Comparison of ENCODE assay signal across 20 cellular contexts in the genomic region with DNA sequence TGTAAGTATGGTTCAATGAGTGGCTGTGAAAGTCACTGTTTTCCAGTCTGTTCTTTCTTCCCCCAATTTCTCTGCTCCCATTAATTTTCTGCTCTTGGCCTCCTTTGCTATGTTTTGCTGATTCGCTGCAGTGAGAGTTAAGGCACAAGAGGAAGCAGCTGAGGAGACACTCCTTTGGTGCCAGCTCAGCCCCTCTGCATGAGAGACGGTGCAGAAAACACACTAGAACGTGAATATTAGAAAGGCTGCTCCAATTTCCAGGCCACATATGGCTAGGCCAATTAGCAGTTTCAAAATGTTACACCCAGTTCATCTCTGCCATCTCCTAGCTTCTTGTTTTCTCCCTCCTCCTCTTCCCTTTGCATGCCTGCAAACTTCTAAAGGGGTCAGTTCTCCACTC. TPM values are rescaled to one million over a fixed set of nuclear protein-coding genes. Genes with fewer than 3 reads are reported as not detected.
DNase-seq lines count a peak whose midpoint lies in the region; ATAC-seq and TF ChIP-seq lines count a peak whose summit lies in the region.
"Had no signal": no experiment of that assay in that cellular context is flagged by ENCODE, and none has a peak within 500 bp of the region (broad histone marks: within the 10 kb centered on the region; RNA-seq: fewer than 3 reads in every experiment).

No MANE protein-coding gene starts in this region.

- H3F3A ChIP-seq in SU-DHL-6 (ENCODE audit: insufficient read depth), result no peaks in the 10 kb centered on the region

- H3K27me3 Mint-ChIP-seq in activated CD4-positive, alpha-beta T cell treated with anti-CD3 and anti-CD28 coated beads for 36 hours, result no peaks in the 10 kb centered on the region
- peaks cover 4% of the 10 kb centered on the region for H3K27me3 Mint-ChIP-seq in nephron progenitor cell (ENCODE audit: low read depth, poor library complexity)

- H3K27me3 ChIP-seq in SU-DHL-6 (ENCODE audit: low read length), result no peaks in the 10 kb centered on the region
- H3K27me3 ChIP-seq: BLaER1 treated with 17β-estradiol and CSF1 and Interleukin-3, amounts not matched to agents 10 nM and 100 nM had no signal

- H3K4me2 ChIP-seq in SU-DHL-6 (ENCODE audit: low read depth, low read length, poor library complexity, severe bottlenecking), result no peak overlapping the region

- no peak for TF ChIP-seq CTCF in SU-DHL-6 (IDR thresholded peaks at IDR 0.05; ENCODE audit: insufficient read depth, low read length, poor library complexity, severe bottlenecking)
- TF ChIP-seq CTCF in nephron progenitor cell (IDR thresholded peaks at IDR 0.05), result no peak

- no peak overlapping the region for H3K9ac ChIP-seq in SU-DHL-6 (ENCODE audit: low read length)
- H3K9ac ChIP-seq: BLaER1 treated with 17β-estradiol and CSF1 and Interleukin-3, amounts not matched to agents 10 nM and 100 nM had no signal

- peak overlapping the region; percentile 41 for H2AFZ ChIP-seq in SU-DHL-6 (ENCODE audit: low read depth, low read length, severe bottlenecking)

- H3K4me3 ChIP-seq in SU-DHL-6 (ENCODE audit: insufficient read depth, low read length, poor library complexity, severe bottlenecking), result no peak overlapping the region
- H3K4me3 ChIP-seq: BLaER1 treated with 17β-estradiol and CSF1 and Interleukin-3, amounts not matched to agents 10 nM and 100 nM had no signal

- H3K4me1 Mint-ChIP-seq in activated CD4-positive, alpha-beta T cell treated with anti-CD3 and anti-CD28 coated beads for 36 hours, result peaks cover 32% of the 10 kb centered on the region
- peaks cover 34% of the 10 kb centered on the region for H3K4me1 Mint-ChIP-seq in nephron progenitor cell

- no peaks in the 10 kb centered on the region for H3K36me3 Mint-ChIP-seq in activated CD4-positive, alpha-beta T cell treated with anti-CD3 and anti-CD28 coated beads for 36 hours (ENCODE audit: low read depth)
- H3K36me3 Mint-ChIP-seq in nephron progenitor cell (ENCODE audit: low read depth), result no peaks in the 10 kb centered on the region

- H3K27ac Mint-ChIP-seq in activated CD4-positive, alpha-beta T cell treated with anti-CD3 and anti-CD28 coated beads for 36 hours, result peak overlapping the region; percentile 62
- H3K27ac Mint-ChIP-seq in nephron progenitor cell, result peak overlapping the region; percentile 52

- H3K27ac ChIP-seq in SU-DHL-6 (ENCODE audit: low read depth, low read length), result no peak overlapping the region
- H3K27ac ChIP-seq: 22Rv1; BLaER1 treated with 17β-estradiol and CSF1 and Interleukin-3, amounts not matched to agents 10 nM and 100 nM; HL-60 had no signal

- H4K20me1 ChIP-seq in SU-DHL-6 (ENCODE audit: low read depth, low read length), result no peaks in the 10 kb centered on the region
- H4K20me1 ChIP-seq: BLaER1 treated with 17β-estradiol and CSF1 and Interleukin-3, amounts not matched to agents 10 nM and 100 nM had no signal

- no peaks in the 10 kb centered on the region for H3K9me3 Mint-ChIP-seq in activated CD4-positive, alpha-beta T cell treated with anti-CD3 and anti-CD28 coated beads for 36 hours (ENCODE audit: low read depth)
- H3K9me3 Mint-ChIP-seq in nephron progenitor cell, result no peaks in the 10 kb centered on the region

- no peak overlapping the region for H3K4me3 Mint-ChIP-seq in activated CD4-positive, alpha-beta T cell treated with anti-CD3 and anti-CD28 coated beads for 36 hours
- no peak overlapping the region for H3K4me3 Mint-ChIP-seq in nephron progenitor cell

- CTCF ChIA-PET in activated CD4-positive, alpha-beta T cell treated with anti-CD3 and anti-CD28 coated beads for 36 hours (lab: Charles Lee), result interaction anchor here (0.9 to 1.0 kb wide), 2 partner anchors 10 to 80 kb away, joined by 3 read pairs; no protein-coding TSS in a partner anchor

- ATAC-seq in activated CD4-positive, alpha-beta T cell treated with anti-CD3 and anti-CD28 coated beads for 36 hours, result peak; percentile 26
- ATAC-seq in GM18520 (IDR thresholded peaks at IDR 0.05; ENCODE audit: unreplicated experiment), result no peak
- ATAC-seq: PC-3 had no signal

- no peaks in the 10 kb centered on the region for H3K9me2 ChIP-seq in SU-DHL-6 (replicated peaks; ENCODE audit: insufficient read depth, low read length)

- no peaks in the 10 kb centered on the region for H3K79me2 ChIP-seq in SU-DHL-6 (ENCODE audit: insufficient read depth, low read length)

- no peaks in the 10 kb centered on the region for H3K36me3 ChIP-seq in SU-DHL-6 (ENCODE audit: low read length)
- H3K36me3 ChIP-seq: BLaER1 treated with 17β-estradiol and CSF1 and Interleukin-3, amounts not matched to agents 10 nM and 100 nM had no signal

- intact Hi-C loops in activated CD4-positive, alpha-beta T cell treated with anti-CD3 and anti-CD28 coated beads for 36 hours (cut with DNase I, micrococcal nuclease), result loop anchor here in 1 of 2 experiments (5.0 kb wide), 1 partner anchor 79 kb away; no protein-coding TSS in a partner anchor

- H3K9me3 ChIP-seq in SU-DHL-6 (ENCODE audit: insufficient read depth, low read length), result no peaks in the 10 kb centered on the region
- H3K9me3 ChIP-seq: Caco-2 had no signal

- POLR2A ChIA-PET in activated CD4-positive, alpha-beta T cell treated with anti-CD3 and anti-CD28 coated beads for 36 hours (lab: Charles Lee), result interaction anchor here (1.5 kb wide), 1 partner anchor 136 kb away, joined by 6 read pairs; no protein-coding TSS in a partner anchor

- DNase-seq in activated CD4-positive, alpha-beta T cell treated with anti-CD3 and anti-CD28 coated beads for 36 hours, result no peak
- DNase-seq in activated CD4-positive, alpha-beta T cell treated with anti-CD3 and anti-CD28 coated beads for 1 hour, result no peak
- DNase-seq in DMS 273 (lab: John Stamatoyannopoulos, UW; ENCODE audit: unreplicated experiment), result peak; percentile 45
- DNase-seq in nephron progenitor cell, result no peak
- DNase-seq in NCI-H526 treated with DMSO at 0.1 percent for 48 hours (lab: John Stamatoyannopoulos, UW), result no peak
- no peak for DNase-seq in GM19238 (ENCODE audit: insufficient read length, low spot score)
- DNase-seq: Caco-2; DMS79; GDM1; NCI-H1436; NCI-H2081; NCI-H226; NCI-H526; NK-92 treated with Interleukin-12 subunit alpha and Interleukin-12 subunit beta, amount 100 ng/mL, for 24 hours; PC-3 had no signal

RNA-seq across cellular contexts. Expression of gene AKAIN1, which starts 38.9 kb away (rescaled TPM):
- total RNA-seq in activated CD4-positive, alpha-beta T cell treated with anti-CD3 and anti-CD28 coated beads for 36 hours, result not detected
- total RNA-seq: Caco-2, PC-3 had no signal
